Comparison of ENCODE assay signal across 19 cellular contexts in genomic region chr11:71246559-71246958, GRCh38. TPM values are rescaled to one million over a fixed set of nuclear protein-coding genes. Genes with fewer than 3 reads are reported as not detected.
DNase-seq lines count a peak whose midpoint lies in the region; ATAC-seq and TF ChIP-seq lines count a peak whose summit lies in the region.
"Had no signal": no experiment of that assay in that cellular context is flagged by ENCODE, and none has a peak within 500 bp of the region (broad histone marks: within the 10 kb centered on the region; RNA-seq: fewer than 3 reads in every experiment).

No MANE protein-coding gene starts in this region.

- H3K4me2 ChIP-seq in trophoblast cell (ENCODE audit: low read length) = peak overlapping the region; percentile 55

- no peak for TF ChIP-seq EP300 in transverse colon (IDR thresholded peaks at IDR 0.05; ENCODE audit: low read depth)

- no peaks in the 10 kb centered on the region for H3K36me3 ChIP-seq in iPS DF 6.9 (ENCODE audit: control insufficient read depth, insufficient read depth, low read length)
- peaks cover 0 to 8% of the 10 kb centered on the region in 2 experiments for H3K36me3 ChIP-seq in trophoblast cell (ENCODE audit: control insufficient read depth in 1 of 2, insufficient read depth in 2 of 2, low read length in 2 of 2)
- H3K36me3 ChIP-seq in transverse colon = no peaks in the 10 kb centered on the region
- H3K36me3 ChIP-seq: spleen had no signal

- no peak overlapping the region for H3K9ac ChIP-seq in trophoblast cell (ENCODE audit: low read length)

- H2BK120ac ChIP-seq in trophoblast cell (ENCODE audit: insufficient read depth, low read length, poor library complexity) = peak overlapping the region; percentile 89

- peak overlapping the region; percentile 97 for H3K18ac ChIP-seq in trophoblast cell (ENCODE audit: low read length)

- no peak overlapping the region for H3K4me3 ChIP-seq in iPS DF 6.9 (ENCODE audit: low read length)
- no peak overlapping the region for H3K4me3 ChIP-seq in trophoblast cell (ENCODE audit: low read depth, low read length)
- no peak overlapping the region for H3K4me3 ChIP-seq in transverse colon
- H3K4me3 ChIP-seq: body of pancreas, lung, spleen had no signal

- no peak overlapping the region for H3K23ac ChIP-seq in trophoblast cell (ENCODE audit: low read length)

- peaks cover 20% of the 10 kb centered on the region for H3K4me1 ChIP-seq in iPS DF 6.9 (ENCODE audit: control insufficient read depth, insufficient read depth, low read length)
- peaks cover 49 to 55% of the 10 kb centered on the region in 2 experiments for H3K4me1 ChIP-seq in trophoblast cell (ENCODE audit: control insufficient read depth in 1 of 2, insufficient read depth in 2 of 2, low read length in 2 of 2)
- peaks cover 3 to 11% (median 7%) of the 10 kb centered on the region in 4 donors for H3K4me1 ChIP-seq in transverse colon

- H3K79me1 ChIP-seq in trophoblast cell (ENCODE audit: low read length) = peaks cover 47% of the 10 kb centered on the region

- no peaks in the 10 kb centered on the region for H3K27me3 ChIP-seq in iPS DF 6.9 (ENCODE audit: control insufficient read depth, insufficient read depth, low read length)
- no peaks in the 10 kb centered on the region for H3K27me3 ChIP-seq in trophoblast cell (ENCODE audit: insufficient read depth, low read length)
- peaks cover 37% of the 10 kb centered on the region for H3K27me3 ChIP-seq in transverse colon
- H3K27me3 ChIP-seq: body of pancreas had no signal

- peak overlapping the region; percentile 78 for H3K14ac ChIP-seq in trophoblast cell (ENCODE audit: low read length)

- H4K8ac ChIP-seq in trophoblast cell (ENCODE audit: low read depth, low read length) = peak overlapping the region; percentile 86

- H4K12ac ChIP-seq in trophoblast cell (ENCODE audit: low read depth, low read length) = peak overlapping the region; percentile 49

- peak overlapping the region; percentile 24 for H3K27ac ChIP-seq in iPS DF 6.9 (ENCODE audit: low read length)
- H3K27ac ChIP-seq in trophoblast cell (ENCODE audit: low read depth, low read length) = peak overlapping the region; percentile 83
- H3K27ac ChIP-seq in transverse colon = no peak overlapping the region
- H3K27ac ChIP-seq: HL-60, spleen had no signal

- no peak for ATAC-seq in HG03520 (IDR thresholded peaks at IDR 0.05; ENCODE audit: unreplicated experiment)
- ATAC-seq in GM18498 (IDR thresholded peaks at IDR 0.05; ENCODE audit: unreplicated experiment) = no peak
- ATAC-seq: activated CD4-positive, CD25-positive, alpha-beta regulatory T cell treated with anti-CD3 and anti-CD28 coated beads, Interleukin-2, amount 50 U/mL, for 24 hours; body of pancreas had no signal

- H2BK5ac ChIP-seq in trophoblast cell (ENCODE audit: low read depth, low read length, poor library complexity) = peak overlapping the region; percentile 95

- H2BK12ac ChIP-seq in trophoblast cell (ENCODE audit: low read length) = peak overlapping the region; percentile 93

- no CpG with 5 or more reads among the region's 3 CpGs for WGBS in iPS DF 6.9 (ENCODE audit: insufficient coverage, insufficient read length)
- no CpG with 5 or more reads among the region's 3 CpGs for WGBS in trophoblast cell (ENCODE audit: extremely low coverage, insufficient coverage, insufficient read length)
- WGBS in transverse colon (ENCODE audit: low coverage in 1 of 2), 2 donors = 46 to 56% methylated on average over 1 to 3 of the region's 3 CpGs

- intact Hi-C loops in transverse colon (cut with DNase I; ENCODE audit: low total_unique reads) = no loop called here

- peak overlapping the region; percentile 85 for H4K91ac ChIP-seq in trophoblast cell (ENCODE audit: low read depth, low read length)

- in situ Hi-C loops in transverse colon (cut with MboI; ENCODE audit: low pct_ligation_motif_present in 1 of 4, low pct_unique_long_range_greater_than_20kb in 1 of 4, low sequenced_read_pairs in 3 of 4) = no loop called here

- peak; percentile 7 for DNase-seq in NCI-H1105 (lab: John Stamatoyannopoulos, UW)
- DNase-seq in NCI-H69 (lab: John Stamatoyannopoulos, UW) = peak; percentile 10
- no peak for DNase-seq in iPS DF 6.9 (ENCODE audit: low read depth, low spot score)
- no peak for DNase-seq in trophoblast cell
- DNase-seq in stimulated activated CD4-positive, alpha-beta T cell treated with anti-CD3 and anti-CD28 coated beads, Interleukin-4, amount 100 ng/mL, for 24 hours = no peak
- no peak for DNase-seq in transverse colon
- DNase-seq: activated naive CD8-positive, alpha-beta T cell treated with anti-CD3 and anti-CD28 coated beads, Interleukin-2, amount 10 ng/mL, durations not matched to agents 7 days and 5 days; AML-193; NCI-H2029; retina; stimulated activated CD4-positive, alpha-beta T cell treated with anti-CD3 and anti-CD28 coated beads, Interleukin-4, amount 100 ng/mL, for 4 hours; T1000 had no signal

- no peak for TF ChIP-seq POLR2A in transverse colon (IDR thresholded peaks at IDR 0.05)

- H3K9me3 ChIP-seq in iPS DF 6.9 (ENCODE audit: control insufficient read depth, insufficient read depth, low read length) (no peaks in the 10 kb centered on the region), trophoblast cell (ENCODE audit: insufficient read depth, low read depth, low read length) (no peaks in the 10 kb centered on the region), transverse colon (no peaks in the 10 kb centered on the region)
- H3K9me3 ChIP-seq: body of pancreas, spleen had no signal

- peak overlapping the region; percentile 56 for H2AFZ ChIP-seq in trophoblast cell (ENCODE audit: insufficient read depth, low read length, poor library complexity)

- H2AK5ac ChIP-seq in trophoblast cell (ENCODE audit: low read length) = peak overlapping the region; percentile 33

- TF ChIP-seq CTCF in transverse colon (IDR thresholded peaks at IDR 0.05) = no peak

- H3K4ac ChIP-seq in trophoblast cell (ENCODE audit: low read depth, low read length) = peak overlapping the region; percentile 93

- peaks cover 30% of the 10 kb centered on the region for H3K79me2 ChIP-seq in trophoblast cell (ENCODE audit: control insufficient read depth, insufficient read depth, low read length, poor library complexity)

RNA-seq across cellular contexts. Expression of gene SHANK2, which starts 5.8 kb away (rescaled TPM):
- polyA plus RNA-seq in trophoblast cell (2013) = 20.8 and 21.4 TPM in 2 replicates
- total RNA-seq in transverse colon = 10 to 100 TPM; 26.2 to 95.5 (median 45.1) TPM
- total RNA-seq: activated naive CD8-positive, alpha-beta T cell treated with anti-CD3 and anti-CD28 coated beads, Interleukin-2, amount 10 ng/mL, durations not matched to agents 7 days and 5 days had no signal

Comparison
In these comparisons a context has a peak if more than half of its experiments do, and no peak if none do; other contexts are left out.
1. DNase-seq: peak in NCI-H1105 (single experiment) and NCI-H69 (single experiment); none in iPS DF 6.9 (single experiment), trophoblast cell (0 of 2), stimulated activated CD4-positive, alpha-beta T cell treated with anti-CD3 and anti-CD28 coated beads, Interleukin-4, amount 100 ng/mL, for 24 hours (single experiment) and transverse colon (single experiment).
2. H3K27ac ChIP-seq: peak in iPS DF 6.9 (single experiment) and trophoblast cell (single experiment); none in transverse colon (0 of 4).